Comparison of ENCODE assay signal across 9 cellular contexts in the genomic region with DNA sequence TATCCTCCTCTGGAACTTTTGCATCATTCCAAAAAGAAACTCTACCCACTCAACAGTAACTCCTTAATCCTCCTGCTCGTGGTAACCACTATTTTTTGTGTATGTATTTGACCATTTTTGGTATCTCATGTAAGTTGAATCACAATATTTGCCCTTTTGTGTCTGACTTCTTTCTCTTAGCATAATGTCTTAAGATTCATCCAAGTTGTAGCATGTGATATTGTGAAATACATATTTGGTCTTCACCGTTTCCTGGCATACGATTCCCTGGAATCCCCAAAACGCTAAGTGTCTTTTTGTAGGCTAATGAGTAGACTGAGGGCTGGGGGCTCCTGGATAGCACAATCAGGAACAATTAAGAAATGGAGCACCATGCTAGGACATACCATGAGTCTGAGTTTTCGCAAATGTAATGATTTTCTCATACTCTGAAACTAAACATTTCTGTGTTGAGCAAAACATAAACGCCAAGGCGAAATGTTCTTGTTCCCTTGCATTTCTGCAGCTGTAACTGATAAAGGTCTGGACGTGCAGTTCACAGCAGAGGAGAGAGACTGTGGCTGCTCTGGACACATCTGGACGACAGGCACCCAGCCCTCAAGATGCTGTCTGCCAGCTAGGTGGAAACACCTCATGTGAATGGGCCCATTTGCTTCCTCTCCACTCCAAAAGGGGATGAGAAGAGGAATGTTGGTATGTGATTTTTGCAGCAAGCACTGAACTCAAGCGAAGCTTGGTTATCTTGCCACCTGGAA. TPM values are rescaled to one million over a fixed set of nuclear protein-coding genes. Genes with fewer than 3 reads are reported as not detected.
A peak's percentile ranks its signal among the peaks of the same experiment; 100 is the strongest.
DNase-seq lines count a peak whose midpoint lies in the region; ATAC-seq, FAIRE-seq and TF ChIP-seq lines count a peak whose summit lies in the region.
"Had no signal": no experiment of that assay in that cellular context is flagged by ENCODE, and none has a peak within 500 bp of the region (broad histone marks: within the 10 kb centered on the region; RNA-seq: fewer than 3 reads in every experiment).

No MANE protein-coding gene starts in this region.

- 54% methylated on average over 10 of the region's 10 CpGs for WGBS in hepatocyte (ENCODE audit: low lambda C conversion rate, missing lambda C conversion rate)

- H4K20me1 ChIP-seq in hepatocyte (ENCODE audit: insufficient read depth, poor library complexity, severe bottlenecking): peaks cover 100% of the 10 kb centered on the region

- H3K9me3 ChIP-seq in hepatocyte (ENCODE audit: low read depth) (no peaks in the 10 kb centered on the region), thoracic aorta (no peaks in the 10 kb centered on the region)

- no peak for DNase-seq in activated naive CD4-positive, alpha-beta T cell treated with anti-CD3 and anti-CD28 coated beads, Interleukin-2, amount 10 ng/mL, durations not matched to agents 7 days and 5 days
- DNase-seq in activated naive CD4-positive, alpha-beta T cell treated with Interleukin-2 at 50 U/mL for 16 hours: no peak
- no peak for DNase-seq in hepatocyte (ENCODE audit: low spot score)
- DNase-seq in thoracic aorta (ENCODE audit: low spot score): no peak
- DNase-seq in NCI-H1436 (lab: John Stamatoyannopoulos, UW): no peak
- no peak for DNase-seq in D721Med (ENCODE audit: insufficient read length, low spot score)
- no peak for DNase-seq in cerebellum (ENCODE audit: low spot score)

- H3K4me3 ChIP-seq in hepatocyte (no peak overlapping the region), thoracic aorta (peak overlapping the region; percentile 46)

- H3K9me2 ChIP-seq in hepatocyte (replicated peaks; ENCODE audit: insufficient read depth): no peaks in the 10 kb centered on the region

- H3K9me3 Mint-ChIP-seq in activated naive CD4-positive, alpha-beta T cell treated with anti-CD3 and anti-CD28 coated beads, Interleukin-2, amount 10 ng/mL, durations not matched to agents 7 days and 5 days: no peaks in the 10 kb centered on the region
- H3K9me3 Mint-ChIP-seq in activated naive CD8-positive, alpha-beta T cell (ENCODE audit: low read depth): no peaks in the 10 kb centered on the region

- H2AFZ ChIP-seq in hepatocyte: no peak overlapping the region

- H3K36me3 ChIP-seq in hepatocyte (replicated peaks; ENCODE audit: insufficient read depth, low read depth) (no peaks in the 10 kb centered on the region), thoracic aorta (no peaks in the 10 kb centered on the region)

- no peak overlapping the region for H3K4me3 Mint-ChIP-seq in activated naive CD4-positive, alpha-beta T cell treated with anti-CD3 and anti-CD28 coated beads, Interleukin-2, amount 10 ng/mL, durations not matched to agents 7 days and 5 days
- H3K4me3 Mint-ChIP-seq in activated naive CD8-positive, alpha-beta T cell: peak overlapping the region; percentile 72

- H3K4me1 Mint-ChIP-seq in activated naive CD4-positive, alpha-beta T cell treated with anti-CD3 and anti-CD28 coated beads, Interleukin-2, amount 10 ng/mL, durations not matched to agents 7 days and 5 days: peaks cover 95% of the 10 kb centered on the region
- H3K4me1 Mint-ChIP-seq in activated naive CD8-positive, alpha-beta T cell (ENCODE audit: low read depth): peaks cover 99% of the 10 kb centered on the region

- peaks cover 14% of the 10 kb centered on the region for H3K36me3 Mint-ChIP-seq in activated naive CD4-positive, alpha-beta T cell treated with anti-CD3 and anti-CD28 coated beads, Interleukin-2, amount 10 ng/mL, durations not matched to agents 7 days and 5 days
- peaks cover 4% of the 10 kb centered on the region for H3K36me3 Mint-ChIP-seq in activated naive CD8-positive, alpha-beta T cell

- no peak for ATAC-seq in thoracic aorta (ENCODE audit: insufficient number of reproducible peaks, low FRiP score, low read depth)

- H3K4me2 ChIP-seq in hepatocyte: peak overlapping the region; percentile 58

- no peaks in the 10 kb centered on the region for H3K27me3 Mint-ChIP-seq in activated naive CD4-positive, alpha-beta T cell treated with anti-CD3 and anti-CD28 coated beads, Interleukin-2, amount 10 ng/mL, durations not matched to agents 7 days and 5 days
- no peaks in the 10 kb centered on the region for H3K27me3 Mint-ChIP-seq in activated naive CD8-positive, alpha-beta T cell

- no peak for FAIRE-seq in D721Med (lab: Jason Lieb, UNC)

- H3K27ac ChIP-seq in hepatocyte (peak overlapping the region; percentile 75), thoracic aorta (peak overlapping the region; percentile 22 to 27)
- H3K27ac ChIP-seq: C4-2B had no signal

- H3K4me1 ChIP-seq in hepatocyte (ENCODE audit: insufficient read depth): peaks cover 83% of the 10 kb centered on the region
- H3K4me1 ChIP-seq in thoracic aorta (ENCODE audit: control insufficient read depth in 1 of 2, low read depth in 2 of 2): peaks cover 76 to 99% of the 10 kb centered on the region in 2 donors

- H3K27ac Mint-ChIP-seq in activated naive CD4-positive, alpha-beta T cell treated with anti-CD3 and anti-CD28 coated beads, Interleukin-2, amount 10 ng/mL, durations not matched to agents 7 days and 5 days: peak overlapping the region; percentile 93
- peak overlapping the region; percentile 83 for H3K27ac Mint-ChIP-seq in activated naive CD8-positive, alpha-beta T cell

- CTCF ChIA-PET in activated naive CD4-positive, alpha-beta T cell treated with anti-CD3 and anti-CD28 coated beads, Interleukin-2, amount 10 ng/mL, durations not matched to agents 7 days and 5 days (lab: Charles Lee): interaction anchor here (1.0 to 1.7 kb wide), 2 partner anchors 10 to 85 kb away, joined by 3 to 5 read pairs; partner anchors contain the start of gene AKAP8

- no peaks in the 10 kb centered on the region for H3K27me3 ChIP-seq in hepatocyte
- no peaks in the 10 kb centered on the region for H3K27me3 ChIP-seq in thoracic aorta (replicated peaks; ENCODE audit: insufficient read depth)

- TF ChIP-seq CTCF in hepatocyte (IDR thresholded peaks at IDR 0.05; ENCODE audit: poor library complexity) (no peak), thoracic aorta (IDR thresholded peaks at IDR 0.05) (no peak), D721Med (IDR thresholded peaks at IDR 0.05; ENCODE audit: insufficient read depth, missing control alignments) (no peak)

- H3K79me2 ChIP-seq in hepatocyte: peaks cover 99% of the 10 kb centered on the region

RNA-seq across cellular contexts. Expression of gene BRD4, which starts 38.4 kb away (rescaled TPM):
- 18.0 and 18.1 TPM in 2 replicates for total RNA-seq in hepatocyte
- 88.4 and 109 TPM in 2 replicates for polyA plus RNA-seq in hepatocyte
- 10 to 100 TPM; 49.0 to 70.9 TPM for total RNA-seq in thoracic aorta
- 23.5 TPM for total RNA-seq in cerebellum
